8 cellular contexts compared by ENCODE assay signal in genomic region chr5:157273131-157273556, GRCh38. TPM values are rescaled to one million over a fixed set of nuclear protein-coding genes. Genes with fewer than 3 reads are reported as not detected.
A peak's percentile ranks its signal among the peaks of the same experiment; 100 is the strongest.
DNase-seq lines count a peak whose midpoint lies in the region; ATAC-seq and TF ChIP-seq lines count a peak whose summit lies in the region.

No MANE protein-coding gene starts in this region.

- peaks cover 87% of the 10 kb centered on the region for H3K4me1 Mint-ChIP-seq in CD8-positive, alpha-beta T cell (ENCODE audit: low read depth)
- H3K4me1 Mint-ChIP-seq in activated CD8-positive, alpha-beta T cell treated with anti-CD3 and anti-CD28 coated beads for 36 hours (ENCODE audit: low read depth): peaks cover 86% of the 10 kb centered on the region

- no peaks in the 10 kb centered on the region for H3K36me3 ChIP-seq in CD8-positive, alpha-beta T cell (ENCODE audit: insufficient read depth, low read length)

- H3K27ac ChIP-seq in CD8-positive, alpha-beta T cell (ENCODE audit: low read depth, low read length): peak overlapping the region; percentile 79

- no peak for TF ChIP-seq CTCF in CD8-positive, alpha-beta T cell (IDR thresholded peaks at IDR 0.05)
- no peak for TF ChIP-seq CTCF in activated CD8-positive, alpha-beta T cell treated with anti-CD3 and anti-CD28 coated beads for 36 hours (IDR thresholded peaks at IDR 0.05)

- H3K4me3 Mint-ChIP-seq in CD8-positive, alpha-beta T cell: peak overlapping the region; percentile 67
- H3K4me3 Mint-ChIP-seq in activated CD8-positive, alpha-beta T cell treated with anti-CD3 and anti-CD28 coated beads for 36 hours: peak overlapping the region; percentile 83

- POLR2A ChIA-PET in CD8-positive, alpha-beta T cell (lab: Charles Lee): interaction anchor here (0.6 to 3.7 kb wide), 17 partner anchors 11 to 131 kb away, joined by 3 to 35 read pairs (median 5); partner anchors contain the start of gene MED7
- POLR2A ChIA-PET in activated CD8-positive, alpha-beta T cell treated with anti-CD3 and anti-CD28 coated beads for 36 hours (lab: Charles Lee): interaction anchor here (0.6 to 3.9 kb wide), 20 partner anchors 8 to 459 kb away, joined by 3 to 52 read pairs (median 10); partner anchors contain the start of genes ITK and MED7

- peaks cover 87% of the 10 kb centered on the region for H3K4me1 ChIP-seq in CD8-positive, alpha-beta T cell (ENCODE audit: insufficient read depth, low read length)

- H3K36me3 Mint-ChIP-seq in CD8-positive, alpha-beta T cell: peaks cover 34% of the 10 kb centered on the region
- peaks cover 73% of the 10 kb centered on the region for H3K36me3 Mint-ChIP-seq in activated CD8-positive, alpha-beta T cell treated with anti-CD3 and anti-CD28 coated beads for 36 hours (ENCODE audit: low read depth)

- CTCF ChIA-PET in CD8-positive, alpha-beta T cell (lab: Charles Lee): interaction anchor here (0.8 to 3.2 kb wide), 13 partner anchors 13 to 124 kb away, joined by 3 to 26 read pairs (median 6); no protein-coding TSS in a partner anchor
- CTCF ChIA-PET in activated CD8-positive, alpha-beta T cell treated with anti-CD3 and anti-CD28 coated beads for 36 hours (lab: Charles Lee): interaction anchor here (0.8 to 2.9 kb wide), 13 partner anchors 10 to 124 kb away, joined by 3 to 22 read pairs (median 3); partner anchors contain the start of gene ITK

- no peaks in the 10 kb centered on the region for H3K9me3 Mint-ChIP-seq in CD8-positive, alpha-beta T cell
- H3K9me3 Mint-ChIP-seq in activated CD8-positive, alpha-beta T cell treated with anti-CD3 and anti-CD28 coated beads for 36 hours: no peaks in the 10 kb centered on the region

- no peaks in the 10 kb centered on the region for H3K27me3 Mint-ChIP-seq in CD8-positive, alpha-beta T cell (ENCODE audit: low read depth)
- H3K27me3 Mint-ChIP-seq in activated CD8-positive, alpha-beta T cell treated with anti-CD3 and anti-CD28 coated beads for 36 hours: no peaks in the 10 kb centered on the region

- ATAC-seq in CD8-positive, alpha-beta T cell: no peak
- ATAC-seq in GM19351 (IDR thresholded peaks at IDR 0.05; ENCODE audit: unreplicated experiment) (peak; percentile 52), HG03196 (IDR thresholded peaks at IDR 0.05; ENCODE audit: unreplicated experiment) (peak; percentile 47), left lobe of liver (no peak)
- ATAC-seq in activated CD8-positive, alpha-beta T cell treated with anti-CD3 and anti-CD28 coated beads for 36 hours: peak; percentile 50

- peak overlapping the region; percentile 98 for H3K27ac Mint-ChIP-seq in CD8-positive, alpha-beta T cell
- peak overlapping the region; percentile 98 for H3K27ac Mint-ChIP-seq in activated CD8-positive, alpha-beta T cell treated with anti-CD3 and anti-CD28 coated beads for 36 hours

- H3K4me3 ChIP-seq in CD8-positive, alpha-beta T cell (ENCODE audit: low read depth, low read length): no peak overlapping the region

- H3K27me3 ChIP-seq in CD8-positive, alpha-beta T cell (ENCODE audit: insufficient read depth, low read length): no peaks in the 10 kb centered on the region

- intact Hi-C loops in CD8-positive, alpha-beta T cell (cut with DNase I, micrococcal nuclease): no loop called here
- intact Hi-C loops in activated CD8-positive, alpha-beta T cell treated with anti-CD3 and anti-CD28 coated beads for 36 hours (cut with micrococcal nuclease): loop anchor here (5.0 kb wide), 2 partner anchors 51 to 101 kb away; no protein-coding TSS in a partner anchor

- no peaks in the 10 kb centered on the region for H3K9me3 ChIP-seq in CD8-positive, alpha-beta T cell (ENCODE audit: low read length)

- no peak for DNase-seq in CD8-positive, alpha-beta T cell
- peak; percentile 74 for DNase-seq in activated CD8-positive, alpha-beta T cell treated with anti-CD3 and anti-CD28 coated beads for 36 hours
- DNase-seq in hepatic stellate cell (ENCODE audit: low spot score): no peak
- DNase-seq in left lobe of liver (ENCODE audit: low spot score): no peak
- no peak for DNase-seq in NCI-H524 treated with DMSO at 0.1 percent for 48 hours (lab: John Stamatoyannopoulos, UW)
- no peak for DNase-seq in retina

RNA-seq across cellular contexts. Expression of gene CYFIP2, which starts 7.2 kb away (rescaled TPM):
- total RNA-seq in CD8-positive, alpha-beta T cell: 100 to 1,000 TPM; 270 to 304 TPM
- 100 to 1,000 TPM; 350 to 351 TPM for total RNA-seq in activated CD8-positive, alpha-beta T cell treated with anti-CD3 and anti-CD28 coated beads for 36 hours
- 24.7 TPM for total RNA-seq in left lobe of liver

Comparison
In these comparisons a context has a peak if more than half of its experiments do, and no peak if none do; other contexts are left out.
1. ATAC-seq: peak in GM19351 (single experiment), HG03196 (single experiment) and activated CD8-positive, alpha-beta T cell treated with anti-CD3 and anti-CD28 coated beads for 36 hours (single experiment); none in CD8-positive, alpha-beta T cell (single experiment) and left lobe of liver (single experiment).
2. RNA of gene CYFIP2, which starts 7.2 kb away (total RNA-seq): 350 to 351 TPM in activated CD8-positive, alpha-beta T cell treated with anti-CD3 and anti-CD28 coated beads for 36 hours and 270 to 304 TPM in CD8-positive, alpha-beta T cell; 24.7 TPM in left lobe of liver (single experiment); every median in the first group is over 10 times any median in the second.